ENCODE assay signal across 9 cellular contexts in genomic region chr2:116510117-116510671, GRCh38.
DNase-seq lines count a peak whose midpoint lies in the region; ATAC-seq and TF ChIP-seq lines count a peak whose summit lies in the region.
"Had no signal": no experiment of that assay in that cellular context is flagged by ENCODE, and none has a peak within 500 bp of the region (broad histone marks: within the 10 kb centered on the region; RNA-seq: fewer than 3 reads in every experiment).

No MANE protein-coding gene starts in this region.

- H3K36me3 ChIP-seq in mucosa of descending colon (ENCODE audit: low read depth): no peaks in the 10 kb centered on the region

- H3K36me3 Mint-ChIP-seq in activated T-cell treated with anti-CD3 and anti-CD28 coated beads, Interleukin-2, amount 50 U/mL, for 4 hours (ENCODE audit: insufficient read depth): no peaks in the 10 kb centered on the region

- H3K4me3 ChIP-seq in mucosa of descending colon (no peak overlapping the region), lower leg skin (ENCODE audit: low read depth, poor library complexity, severe bottlenecking) (no peak overlapping the region)

- ATAC-seq in mucosa of descending colon (peak; percentile 54), HG02840 (IDR thresholded peaks at IDR 0.05; ENCODE audit: low FRiP score, unreplicated experiment) (no peak), omental fat pad (ENCODE audit: low FRiP score) (no peak)
- no peak for ATAC-seq in activated T-cell treated with anti-CD3 and anti-CD28 coated beads, Interleukin-2, amount 50 U/mL, for 4 hours

- peaks cover 19% of the 10 kb centered on the region for H3K9me3 Mint-ChIP-seq in activated T-cell treated with anti-CD3 and anti-CD28 coated beads, Interleukin-2, amount 50 U/mL, for 4 hours

- no peaks in the 10 kb centered on the region for H3K4me1 ChIP-seq in mucosa of descending colon (ENCODE audit: low read depth)

- intact Hi-C loops in mucosa of descending colon (cut with DNase I, micrococcal nuclease) (no loop called here), lower leg skin (cut with DNase I; ENCODE audit: low total_unique reads) (no loop called here)

- TF ChIP-seq POLR2A in lower leg skin (IDR thresholded peaks at IDR 0.05): no peak

- no peaks in the 10 kb centered on the region for H3K27me3 Mint-ChIP-seq in activated T-cell treated with anti-CD3 and anti-CD28 coated beads, Interleukin-2, amount 50 U/mL, for 4 hours (ENCODE audit: low read depth)

- no peaks in the 10 kb centered on the region for H3K4me1 Mint-ChIP-seq in activated T-cell treated with anti-CD3 and anti-CD28 coated beads, Interleukin-2, amount 50 U/mL, for 4 hours (ENCODE audit: low read depth)

- 62 to 65% methylated on average over 2 to 3 of the region's 3 CpGs for WGBS in lower leg skin, 2 donors

- in situ Hi-C loops in GM13976 (cut with MboI; ENCODE audit: low sequenced_read_pairs, unreplicated experiment): no loop called here

- H3K4me3 Mint-ChIP-seq in activated T-cell treated with anti-CD3 and anti-CD28 coated beads, Interleukin-2, amount 50 U/mL, for 4 hours: no peak overlapping the region

- TF ChIP-seq CTCF in GM13976 (IDR thresholded peaks at IDR 0.05; ENCODE audit: borderline replicate concordance, control extremely low read depth, extremely low read depth, insufficient read depth, missing control alignments): no peak
- TF ChIP-seq CTCF in mucosa of descending colon (IDR thresholded peaks at IDR 0.05): no peak
- no peak for TF ChIP-seq CTCF in omental fat pad (IDR thresholded peaks at IDR 0.05)
- no peak for TF ChIP-seq CTCF in lower leg skin (IDR thresholded peaks at IDR 0.05)

- DNase-seq in GM13976 (ENCODE audit: low spot score): peak; percentile 2
- peak; percentile 40 for DNase-seq in NCI-H1048 (lab: John Stamatoyannopoulos, UW)
- DNase-seq in SW480 (ENCODE audit: low spot score): peak; percentile 50
- peak in 1 of 3 donors; percentile 7 for DNase-seq in mucosa of descending colon
- no peak for DNase-seq in activated T-cell treated with anti-CD3 and anti-CD28 coated beads, Interleukin-2, amount 50 U/mL, for 4 hours
- no peak for DNase-seq in omental fat pad (ENCODE audit: low spot score)
- DNase-seq in lower leg skin (ENCODE audit: low spot score in 2 of 2): no peak
- DNase-seq: activated CD4-positive, alpha-beta T cell treated with anti-CD3 and anti-CD28 coated beads for 4 hours had no signal

- H3K9me3 ChIP-seq in mucosa of descending colon: no peaks in the 10 kb centered on the region

Comparison
In these comparisons a context has a peak if more than half of its experiments do, and no peak if none do; other contexts are left out.
1. DNase-seq: peak in GM13976 (single experiment), NCI-H1048 (single experiment) and SW480 (single experiment); none in activated T-cell treated with anti-CD3 and anti-CD28 coated beads, Interleukin-2, amount 50 U/mL, for 4 hours (single experiment), omental fat pad (single experiment) and lower leg skin (0 of 2).